Comparison of ENCODE assay signal across 9 cellular contexts in genomic region chr16:56910654-56911539, GRCh38. TPM values are rescaled to one million over a fixed set of nuclear protein-coding genes. Genes with fewer than 3 reads are reported as not detected.
DNase-seq lines count a peak whose midpoint lies in the region; ATAC-seq and TF ChIP-seq lines count a peak whose summit lies in the region.
"Had no signal": no experiment of that assay in that cellular context is flagged by ENCODE, and none has a peak within 500 bp of the region (broad histone marks: within the 10 kb centered on the region; RNA-seq: fewer than 3 reads in every experiment).

No MANE protein-coding gene starts in this region.

- H4K91ac ChIP-seq in H9 (ENCODE audit: insufficient read length, low read depth, low read length), result no peak overlapping the region

- no peak overlapping the region for H3K4me2 ChIP-seq in H9 (ENCODE audit: insufficient read depth, insufficient read length, low read length)

- TF ChIP-seq CTCF in AG10803 (conservative IDR thresholded peaks at IDR 0.05; ENCODE audit: low read length) (no peak), kidney epithelial cell (IDR thresholded peaks at IDR 0.05; ENCODE audit: insufficient read depth, low read length, poor library complexity, severe bottlenecking) (no peak), H9 (conservative IDR thresholded peaks at IDR 0.05) (no peak)

- H3K4me3 ChIP-seq in AG10803 (ENCODE audit: low read length) (no peak overlapping the region), kidney epithelial cell (ENCODE audit: low read depth, low read length) (no peak overlapping the region)

- H3K23me2 ChIP-seq in H9 (ENCODE audit: insufficient read length, low read depth, low read length, poor library complexity, severe bottlenecking), result no peaks in the 10 kb centered on the region

- H2BK20ac ChIP-seq in H9 (ENCODE audit: low read depth, low read length, poor library complexity, severe bottlenecking), result no peak overlapping the region

- H3K27me3 ChIP-seq in kidney epithelial cell (ENCODE audit: control insufficient read depth, insufficient read depth, low read length) (no peaks in the 10 kb centered on the region), H9 (ENCODE audit: insufficient read depth, low read length) (no peaks in the 10 kb centered on the region)

- H4K8ac ChIP-seq in H9 (replicated peaks; ENCODE audit: insufficient read length, low read depth, low read length), result no peak overlapping the region

- H3K9me3 ChIP-seq in H9 (ENCODE audit: control insufficient read depth, low read depth, low read length), result no peaks in the 10 kb centered on the region

- H3K56ac ChIP-seq in H9 (ENCODE audit: insufficient read length, low read depth, low read length), result no peak overlapping the region

- H3K9me3 Mint-ChIP-seq in activated T-cell treated with anti-CD3 and anti-CD28 coated beads, Interleukin-2, amount 50 U/mL, for 4 hours, result no peaks in the 10 kb centered on the region
- peaks cover 3 to 7% of the 10 kb centered on the region in 2 experiments; a peak in 3 of 5 replicates for H3K9me3 Mint-ChIP-seq in H9

- WGBS in H9 (ENCODE audit: extremely low coverage, insufficient read length, low lambda C conversion rate), result no CpG with 5 or more reads among the region's 12 CpGs

- DNase-seq in AG10803 (ENCODE audit: low read depth) (peak; percentile 98), kidney epithelial cell (ENCODE audit: low read depth) (peak; percentile 85), inferior parietal cortex (ENCODE audit: extremely low spot score) (no peak), H9 (no peak)
- DNase-seq in activated T-cell treated with anti-CD3 and anti-CD28 coated beads, Interleukin-2, amount 50 U/mL, for 4 hours, result no peak

- no peak overlapping the region for H3K27ac ChIP-seq in H9 (ENCODE audit: insufficient read length, low read depth, low read length)

- H2AK5ac ChIP-seq in H9 (ENCODE audit: insufficient read length, low read length), result no peak overlapping the region

- no peak overlapping the region for H4K5ac ChIP-seq in H9 (ENCODE audit: insufficient read length, low read depth, low read length)

- no peak overlapping the region for H2BK15ac ChIP-seq in H9 (ENCODE audit: low read depth, low read length)

- no peak overlapping the region for H3K27ac Mint-ChIP-seq in H9

- ATAC-seq in HG02852 (IDR thresholded peaks at IDR 0.05; ENCODE audit: unreplicated experiment) (peak; percentile 48), HG03378 (IDR thresholded peaks at IDR 0.05; ENCODE audit: unreplicated experiment) (no peak), HG03135 (IDR thresholded peaks at IDR 0.05; ENCODE audit: unreplicated experiment) (no peak)
- peak; percentile 48 to 53 for ATAC-seq in activated T-cell treated with anti-CD3 and anti-CD28 coated beads, Interleukin-2, amount 50 U/mL, for 4 hours
- ATAC-seq: HCT116 had no signal

- H3K79me1 ChIP-seq in H9 (ENCODE audit: insufficient read depth, low read depth, low read length, poor library complexity, severe bottlenecking), result no peaks in the 10 kb centered on the region

- H3K36me3 ChIP-seq in kidney epithelial cell (ENCODE audit: control insufficient read depth, insufficient read depth, low read length), result no peaks in the 10 kb centered on the region

- H3K4ac ChIP-seq in H9 (ENCODE audit: low read depth, low read length), result no peak overlapping the region

- no peak overlapping the region for H3T11ph ChIP-seq in H9 (ENCODE audit: low read length)

- peaks cover 5% of the 10 kb centered on the region for H3K4me1 ChIP-seq in H9 (ENCODE audit: insufficient read depth, low read length)

- no peak overlapping the region for H3K23ac ChIP-seq in H9 (ENCODE audit: insufficient read length, low read depth, low read length)

- H3K14ac ChIP-seq in H9 (ENCODE audit: insufficient read depth, low read length), result no peak overlapping the region

- no peaks in the 10 kb centered on the region for H4K20me1 ChIP-seq in H9 (ENCODE audit: control insufficient read depth, insufficient read depth, insufficient read length)

- H2BK5ac ChIP-seq in H9 (ENCODE audit: insufficient read length, low read length), result no peak overlapping the region

- H3K27me3 Mint-ChIP-seq in activated T-cell treated with anti-CD3 and anti-CD28 coated beads, Interleukin-2, amount 50 U/mL, for 4 hours (ENCODE audit: low read depth), result no peaks in the 10 kb centered on the region
- H3K27me3 Mint-ChIP-seq in H9 (ENCODE audit: low read depth), result peaks cover 6% of the 10 kb centered on the region

- H3K4me1 Mint-ChIP-seq in activated T-cell treated with anti-CD3 and anti-CD28 coated beads, Interleukin-2, amount 50 U/mL, for 4 hours (ENCODE audit: low read depth), result peaks cover 26% of the 10 kb centered on the region
- peaks cover 37 to 41% of the 10 kb centered on the region in 2 experiments for H3K4me1 Mint-ChIP-seq in H9

- no peaks in the 10 kb centered on the region for H3K79me2 ChIP-seq in H9 (ENCODE audit: insufficient read depth, low read length)

- no peak overlapping the region for H3K18ac ChIP-seq in H9 (ENCODE audit: insufficient read length, low read depth, low read length)

- no peak overlapping the region for H3K9ac ChIP-seq in H9 (ENCODE audit: extremely low read depth, insufficient read length, low read length)

- H2BK12ac ChIP-seq in H9 (ENCODE audit: insufficient read length, low read depth, low read length), result no peak overlapping the region

- no peak overlapping the region for H2AFZ ChIP-seq in H9 (ENCODE audit: low read length)

- no peak overlapping the region for H3K4me3 Mint-ChIP-seq in activated T-cell treated with anti-CD3 and anti-CD28 coated beads, Interleukin-2, amount 50 U/mL, for 4 hours
- H3K4me3 Mint-ChIP-seq in H9, result no peak overlapping the region

- no peaks in the 10 kb centered on the region for H3K36me3 Mint-ChIP-seq in activated T-cell treated with anti-CD3 and anti-CD28 coated beads, Interleukin-2, amount 50 U/mL, for 4 hours (ENCODE audit: insufficient read depth)
- H3K36me3 Mint-ChIP-seq in H9 (ENCODE audit: insufficient read depth in 1 of 3, low read depth in 3 of 3), result peaks cover 0 to 3% (median 0%) of the 10 kb centered on the region in 3 experiments; a peak in 1 of 7 replicates

- no peak overlapping the region for H2BK120ac ChIP-seq in H9 (ENCODE audit: low read depth, low read length, poor library complexity, severe bottlenecking)

RNA-seq across cellular contexts. Expression of gene HERPUD1, which starts 21.0 kb away (rescaled TPM):
- 100 to 1,000 TPM; 161 to 228 (median 170) TPM for total RNA-seq in activated T-cell treated with anti-CD3 and anti-CD28 coated beads, Interleukin-2, amount 50 U/mL, for 4 hours
- 321 and 324 TPM in 2 replicates for total RNA-seq in kidney epithelial cell
- total RNA-seq in H9 (2021), result 28.9 and 30.8 TPM in 2 replicates

RNA-seq across cellular contexts. Expression of gene SLC12A3, which starts 45.9 kb away (rescaled TPM):
- not detected for total RNA-seq in activated T-cell treated with anti-CD3 and anti-CD28 coated beads, Interleukin-2, amount 50 U/mL, for 4 hours
- total RNA-seq in kidney epithelial cell, result 0.08 TPM in 1 of 2 replicates, not detected in the other
- total RNA-seq in H9 (2021), result not detected in 2 replicates

RNA-seq across cellular contexts. Expression of gene CETP, which starts 50.9 kb away (rescaled TPM):
- total RNA-seq in activated T-cell treated with anti-CD3 and anti-CD28 coated beads, Interleukin-2, amount 50 U/mL, for 4 hours, result under 1 TPM in 1 of 3 donors, not detected in 2; 0.11 TPM
- total RNA-seq in kidney epithelial cell (not detected in 2 replicates), H9 (2021) (not detected in 2 replicates)

Comparison
In these comparisons a context has a peak if more than half of its experiments do, and no peak if none do; other contexts are left out.
1. DNase-seq: peak in AG10803 (single experiment) and kidney epithelial cell (single experiment); none in activated T-cell treated with anti-CD3 and anti-CD28 coated beads, Interleukin-2, amount 50 U/mL, for 4 hours (single experiment), inferior parietal cortex (single experiment) and H9 (single experiment).
2. ATAC-seq: peak in HG02852 (single experiment) and activated T-cell treated with anti-CD3 and anti-CD28 coated beads, Interleukin-2, amount 50 U/mL, for 4 hours (2 of 2); none in HG03378 (single experiment) and HG03135 (single experiment).